In the genomic region with DNA sequence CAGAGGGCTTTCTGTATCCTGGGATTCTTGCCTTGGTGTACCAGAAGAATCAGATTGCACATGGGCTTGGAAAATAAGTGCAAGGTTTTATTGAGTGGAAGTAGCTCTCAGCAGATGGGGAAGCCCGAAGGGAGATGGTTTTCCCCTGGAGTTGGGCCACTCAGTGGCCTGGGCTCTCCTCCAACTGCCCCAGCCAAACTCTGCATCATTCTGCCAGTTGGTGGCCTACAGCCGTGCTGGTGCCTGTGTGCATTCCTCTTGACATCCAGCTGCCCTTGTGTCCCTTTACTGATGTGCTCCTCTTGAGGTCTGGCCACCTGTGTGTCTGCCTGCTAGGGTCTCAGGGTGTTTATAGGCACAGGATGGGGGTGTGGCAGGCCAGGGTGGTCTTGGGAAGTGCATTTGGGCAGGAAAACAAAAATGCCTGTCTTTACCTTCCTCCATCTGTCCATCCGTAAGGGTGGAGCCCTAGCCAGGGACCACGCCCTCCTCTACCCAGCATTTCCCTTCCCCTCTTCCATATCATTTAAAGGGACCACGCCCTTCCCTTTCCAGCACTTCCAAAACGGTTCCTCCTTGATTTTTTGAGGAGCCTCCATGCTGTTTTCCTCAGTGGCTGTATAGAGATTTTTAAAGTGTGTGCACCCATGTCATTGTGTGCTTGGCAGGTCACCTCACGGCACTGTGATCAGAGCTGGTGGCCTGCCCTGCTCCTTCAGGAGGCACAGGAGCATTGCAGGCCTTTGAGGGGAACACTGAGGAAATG, we compare ENCODE assay signal across 12 cellular contexts. TPM values are rescaled to one million over a fixed set of nuclear protein-coding genes. Genes with fewer than 3 reads are reported as not detected.
DNase-seq lines count a peak whose midpoint lies in the region; ATAC-seq, FAIRE-seq and TF ChIP-seq lines count a peak whose summit lies in the region.
"Had no signal": no experiment of that assay in that cellular context is flagged by ENCODE, and none has a peak within 500 bp of the region (broad histone marks: within the 10 kb centered on the region; RNA-seq: fewer than 3 reads in every experiment).

No MANE protein-coding gene starts in this region.

- TF ChIP-seq RAD21 in K562 (CRISPR knock-in tag; conservative IDR thresholded peaks at IDR 0.05 in 1 of 2, IDR thresholded peaks at IDR 0.05 in 1 of 2), result no peak

- 32% methylated on average over 7 of the region's 7 CpGs for WGBS in K562 (ENCODE audit: insufficient coverage, low coverage, missing lambda C conversion rate)

- H3K9me1 ChIP-seq in K562 (ENCODE audit: control insufficient read depth, insufficient read depth, low read length), result peaks cover 8% of the 10 kb centered on the region

- H3K27ac ChIP-seq in K562 (ENCODE audit: extremely low read depth, low read depth, low read length), result no peak overlapping the region
- H3K27ac ChIP-seq: thyroid gland had no signal

- peaks cover 57% of the 10 kb centered on the region for H3K79me2 ChIP-seq in K562 (ENCODE audit: control insufficient read depth, insufficient read depth, low read length)

- no peak for TF ChIP-seq POLR2A in K562 (conservative IDR thresholded peaks at IDR 0.05)

- peaks cover 8% of the 10 kb centered on the region for H4K20me1 ChIP-seq in K562 (replicated peaks; ENCODE audit: control insufficient read depth, insufficient read depth, low read length)

- in situ Hi-C loops in K562 (cut with MboI), result no loop called here

- peak; percentile 70 for ATAC-seq in K562
- ATAC-seq in HG02981 (IDR thresholded peaks at IDR 0.05; ENCODE audit: unreplicated experiment), result no peak
- ATAC-seq in HG03469 (IDR thresholded peaks at IDR 0.05; ENCODE audit: unreplicated experiment), result no peak

- no peak for TF ChIP-seq EP300 in K562 (IDR thresholded peaks at IDR 0.05; ENCODE audit: low read length)

- H3K27me3 ChIP-seq in K562 (ENCODE audit: control insufficient read depth in 2 of 2, insufficient read depth in 2 of 2, low read length in 2 of 2), result no peaks in the 10 kb centered on the region
- H3K27me3 ChIP-seq: thyroid gland had no signal

- H3K4me2 ChIP-seq in K562 (ENCODE audit: insufficient read depth, low read length), result peak overlapping the region; percentile 57; the same call in 1 of the 2 replicates

- TF ChIP-seq CTCF in K562 (IDR thresholded peaks at IDR 0.05 in 2 of 3, conservative IDR thresholded peaks at IDR 0.05 in 1 of 3; ENCODE audit: insufficient read depth in 2 of 3, low read depth in 1 of 3, low read length in 3 of 3), result no peak

- H3K9ac ChIP-seq in K562 (ENCODE audit: insufficient read depth in 1 of 2, low read depth in 2 of 2, low read length in 2 of 2), result no peak overlapping the region

- no TSS peak for BruUV-seq in K562 (replicated peaks; lab: Mats Ljungman, UMichigan)

- H3K36me3 ChIP-seq in K562 (ENCODE audit: control insufficient read depth, insufficient read depth, low read length), result peaks cover 56% of the 10 kb centered on the region; the same call in 2 of the 3 replicates

- CTCF ChIA-PET in K562 (lab: Yijun Ruan, JAX; ENCODE audit: low intra/inter-chr PET ratio), result no interaction called here

- H3K9me3 ChIP-seq in K562 (replicated peaks; ENCODE audit: control insufficient read depth, insufficient read depth, low read depth, low read length), result no peaks in the 10 kb centered on the region
- H3K9me3 ChIP-seq: thyroid gland had no signal

- intact Hi-C loops in K562 (cut with micrococcal nuclease), result no loop called here

- POLR2A ChIA-PET in K562 (lab: Yijun Ruan, JAX), result interaction anchor here (0.6 to 1.1 kb wide), 3 partner anchors 12 to 191 kb away, joined by 3 read pairs; no protein-coding TSS in a partner anchor

- peak; percentile 60 for FAIRE-seq in K562 (lab: Jason Lieb, UNC)

- no peak overlapping the region for H3K4me3 ChIP-seq in K562
- H3K4me3 ChIP-seq: thyroid gland had no signal

- peaks cover 18 to 24% of the 10 kb centered on the region in 2 experiments for H3K4me1 ChIP-seq in K562 (replicated peaks in 1 of 2; ENCODE audit: control insufficient read depth in 2 of 2, insufficient read depth in 2 of 2, low read length in 2 of 2)

- no peak overlapping the region; the same call in 1 of the 2 replicates for H2AFZ ChIP-seq in K562 (ENCODE audit: low read depth, low read length)

- DNase-seq in LHCN-M2 (ENCODE audit: low read depth) (peak; percentile 56), K562 (ENCODE audit: extremely low read depth in 1 of 4, low spot score in 3 of 4) (peak in 1 of 4 experiments; percentile 20), hypothalamus (lab: John Stamatoyannopoulos, UW) (peak in 33 of 51 donors; percentile 8 to 71 (median 39)), stromal cell of bone marrow (ENCODE audit: low read depth) (peak; percentile 38), NCI-H1436 treated with DMSO at 0.1 percent for 48 hours (lab: John Stamatoyannopoulos, UW) (no peak)
- DNase-seq: activated CD4-positive, alpha-beta T cell treated with anti-CD3 and anti-CD28 coated beads for 48 hours; activated naive CD4-positive, alpha-beta T cell treated with Interleukin-2 at 50 U/mL for 16 hours; islet precursor cell; KBM-7 had no signal

TF ChIP-seq in K562, 482 proteins besides CTCF, POLR2A, EP300 and RAD21 (continues in another document):
- TF ChIP-seq PURB (CRISPR knock-in tag; IDR thresholded peaks at IDR 0.05; ENCODE audit: low read depth) (no peak), ZNF511 (CRISPR knock-in tag; IDR thresholded peaks at IDR 0.05) (no peak), CTBP1 (IDR thresholded peaks at IDR 0.05; ENCODE audit: borderline replicate concordance) (peak; percentile 14; the same call in 1 of the 2 replicates), ZNF311 (CRISPR knock-in tag; IDR thresholded peaks at IDR 0.05) (no peak), PATZ1 (CRISPR knock-in tag; IDR thresholded peaks at IDR 0.05; ENCODE audit: borderline replicate concordance) (no peak), KLF13 (tag; IDR thresholded peaks at IDR 0.05; ENCODE audit: borderline replicate concordance, low read depth) (0 out of 2 replicates have a peak, but pooled peaks have one; percentile 19)

RNA-seq across cellular contexts. Expression of gene SNAP47, which starts 18.9 kb away (rescaled TPM):
- total RNA-seq in LHCN-M2 (2014; rRNA removed) (46.4 and 48.5 TPM in 2 replicates), K562 (2014; rRNA removed) (40.9 and 49.6 TPM in 2 replicates), K562 (2014; rRNA removed; fragmentation: Illumina TruSeq; extraction: Trizol) (30.7 and 32.7 TPM in 2 replicates), K562 (2015; rRNA removed; fragmentation: Illumina TruSeq; extraction: Trizol) (32.5 and 33.2 TPM in 2 replicates), K562 (2021) (37.3 and 41.3 TPM in 2 replicates)
- 30.9 TPM for polyA plus RNA-seq in LHCN-M2 (2012)
- 76.1 and 128 TPM in 2 replicates for total RNA-seq in K562 (2011; cell fraction: chromatin; rRNA removed; ENCODE audit: low replicate concordance)
- 57.5 and 65.0 TPM in 2 replicates for total RNA-seq in K562 (2011; cell fraction: nucleolus; rRNA removed)
- total RNA-seq in K562 (2011; cell fraction: nucleoplasm; rRNA removed), result 47.6 and 53.5 TPM in 2 replicates
- polyA plus RNA-seq in K562 (2011; rRNA removed) (32.1 and 36.8 TPM in 2 replicates), K562 (2014; fragmentation: Illumina TruSeq; extraction: Trizol) (32.6 and 36.8 TPM in 2 replicates), K562 (2014; fragmentation: Nextera tagmentation; extraction: Ambion mirVana) (1 to 10 TPM; 2.5 to 4.4 TPM), K562 (2014; rRNA removed) (24.9 and 33.0 TPM in 2 replicates)
- polyA plus RNA-seq in K562 (2011; cell fraction: cytosol; rRNA removed), result 38.5 and 42.9 TPM in 2 replicates
- 32.8 and 52.6 TPM in 2 replicates for polyA plus RNA-seq in K562 (2011; cell fraction: nucleus; rRNA removed)
- 28.7 and 32.4 TPM in 2 replicates for polyA plus RNA-seq in K562 (2012)
- 33.3 and 35.8 TPM in 2 replicates for polyA minus RNA-seq in K562 (2011; rRNA and poly(A)+ RNA removed)
- 21.2 TPM in 2 replicates for polyA minus RNA-seq in K562 (2011; cell fraction: cytosol; rRNA and poly(A)+ RNA removed)
- polyA minus RNA-seq in K562 (2011; cell fraction: nucleus; rRNA and poly(A)+ RNA removed), result 38.6 and 53.3 TPM in 2 replicates

RNA-seq across cellular contexts. Expression of gene JMJD4, which starts 19.1 kb away (rescaled TPM):
- total RNA-seq in LHCN-M2 (2014; rRNA removed), result 30.2 and 32.4 TPM in 2 replicates
- polyA plus RNA-seq in LHCN-M2 (2012), result 19.2 TPM
- 49.8 and 198 TPM in 2 replicates for total RNA-seq in K562 (2011; cell fraction: chromatin; rRNA removed; ENCODE audit: low replicate concordance)
- total RNA-seq in K562 (2011; cell fraction: nucleolus; rRNA removed), result 191 and 200 TPM in 2 replicates
- 67.6 and 91.5 TPM in 2 replicates for total RNA-seq in K562 (2011; cell fraction: nucleoplasm; rRNA removed)
- 39.6 and 52.8 TPM in 2 replicates for total RNA-seq in K562 (2014; rRNA removed)
- 19.5 and 20.3 TPM in 2 replicates for total RNA-seq in K562 (2014; rRNA removed; fragmentation: Illumina TruSeq; extraction: Trizol)
- 30.3 and 33.9 TPM in 2 replicates for total RNA-seq in K562 (2015; rRNA removed; fragmentation: Illumina TruSeq; extraction: Trizol)
- total RNA-seq in K562 (2021), result 41.7 and 42.6 TPM in 2 replicates
- polyA plus RNA-seq in K562 (2011; rRNA removed), result 23.4 and 29.2 TPM in 2 replicates
- polyA plus RNA-seq in K562 (2011; cell fraction: cytosol; rRNA removed), result 30.5 and 75.3 TPM in 2 replicates
- polyA plus RNA-seq in K562 (2011; cell fraction: nucleus; rRNA removed), result 80.7 and 138 TPM in 2 replicates
- 22.6 and 23.5 TPM in 2 replicates for polyA plus RNA-seq in K562 (2012)
- 22.0 and 26.6 TPM in 2 replicates for polyA plus RNA-seq in K562 (2014; fragmentation: Illumina TruSeq; extraction: Trizol)
- 1 to 10 TPM; 1.4 to 3.0 TPM for polyA plus RNA-seq in K562 (2014; fragmentation: Nextera tagmentation; extraction: Ambion mirVana)
- polyA plus RNA-seq in K562 (2014; rRNA removed), result 31.7 and 34.7 TPM in 2 replicates
- 26.8 and 39.5 TPM in 2 replicates for polyA minus RNA-seq in K562 (2011; rRNA and poly(A)+ RNA removed)
- polyA minus RNA-seq in K562 (2011; cell fraction: cytosol; rRNA and poly(A)+ RNA removed), result 16.2 and 28.8 TPM in 2 replicates
- polyA minus RNA-seq in K562 (2011; cell fraction: nucleus; rRNA and poly(A)+ RNA removed), result 148 and 159 TPM in 2 replicates
